Comparison of ENCODE assay signal across 9 cellular contexts in the genomic region with DNA sequence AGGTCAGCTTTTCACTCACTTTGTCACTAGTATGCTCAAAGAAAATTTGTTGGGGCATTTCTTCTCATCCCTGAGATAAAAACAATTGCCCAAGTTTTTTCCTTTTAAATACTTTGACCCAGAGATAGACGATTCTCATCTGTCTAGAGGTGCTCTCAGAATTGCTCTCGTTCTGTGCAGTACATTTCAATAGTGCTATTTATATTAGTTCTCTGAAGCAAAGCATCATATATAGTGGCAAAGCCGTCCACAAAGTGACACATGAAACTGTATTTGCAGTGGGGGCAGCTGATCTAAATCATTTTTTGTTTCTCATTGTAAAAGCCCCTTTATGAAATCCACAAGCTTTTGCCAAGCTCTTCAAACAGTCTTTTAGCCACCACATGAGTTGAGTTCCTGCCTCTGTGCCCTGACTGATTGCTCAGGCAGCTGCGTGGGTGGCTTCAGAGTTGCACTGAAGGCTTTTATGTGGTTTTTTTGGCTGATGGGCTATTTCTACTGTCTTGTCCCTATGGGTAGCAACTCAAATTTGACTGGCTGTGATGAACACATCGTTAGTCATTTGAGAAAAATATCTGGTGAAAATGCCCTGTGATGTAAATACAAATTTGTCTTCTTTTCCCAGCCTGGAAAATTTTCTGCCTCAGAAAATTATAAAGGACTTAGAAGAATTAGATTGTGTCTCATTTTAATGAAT.
DNase-seq lines count a peak whose midpoint lies in the region; ATAC-seq, FAIRE-seq and TF ChIP-seq lines count a peak whose summit lies in the region.
"Had no signal": no experiment of that assay in that cellular context is flagged by ENCODE, and none has a peak within 500 bp of the region (broad histone marks: within the 10 kb centered on the region; RNA-seq: fewer than 3 reads in every experiment).

No MANE protein-coding gene starts in this region.

- no peak for TF ChIP-seq EP300 in tibial nerve (IDR thresholded peaks at IDR 0.05)

- BruUV-seq in A673 (replicated peaks; lab: Mats Ljungman, UMichigan) = no TSS peak

- WGBS in tibial nerve, 2 donors = 15 to 22% methylated on average over 5 of the region's 5 CpGs

- DNase-seq in A673 (ENCODE audit: low spot score) = peak; percentile 18
- peak; percentile 16 for DNase-seq in activated CD8-positive, alpha-beta memory T cell treated with anti-CD3 and anti-CD28 coated beads, Interleukin-2, amount 50 U/mL, for 1 hour (ENCODE audit: extremely low read depth)
- DNase-seq in kidney tubule cell (ENCODE audit: low spot score) = peak; percentile 79
- no peak for DNase-seq in H7
- no peak for DNase-seq in frontal cortex (ENCODE audit: low spot score in 2 of 2)
- DNase-seq in tibial nerve (ENCODE audit: low spot score in 2 of 2) = no peak

- TF ChIP-seq POLR2A in tibial nerve (IDR thresholded peaks at IDR 0.05) = no peak

- intact Hi-C loops in A673 (cut with micrococcal nuclease; ENCODE audit: unreplicated experiment) = no loop called here

- POLR2A ChIA-PET in A673 (lab: Charles Lee; ENCODE audit: low non-redundant PET) = no interaction called here

- H3K4me3 ChIP-seq in A673 (ENCODE audit: low read depth, low read length, poor library complexity, severe bottlenecking) = no peak overlapping the region
- H3K4me3 ChIP-seq in H7 (ENCODE audit: insufficient read depth, low read depth, low read length) = no peak overlapping the region
- H3K4me3 ChIP-seq in tibial nerve = no peak overlapping the region
- H3K4me3 ChIP-seq: cardiac muscle cell had no signal

- H3K27ac ChIP-seq in A673 (ENCODE audit: low read depth, low read length, poor library complexity, severe bottlenecking) (no peak overlapping the region), tibial nerve (no peak overlapping the region)
- H3K27ac ChIP-seq: cardiac muscle cell had no signal

- CTCF ChIA-PET in A673 (lab: Charles Lee) = no interaction called here

- no peaks in the 10 kb centered on the region for H3K4me1 ChIP-seq in A673 (ENCODE audit: insufficient read depth, low read length, poor library complexity, severe bottlenecking)
- peaks cover 0 to 16% (median 3%) of the 10 kb centered on the region in 4 donors for H3K4me1 ChIP-seq in tibial nerve

- ATAC-seq in GM19452 (IDR thresholded peaks at IDR 0.05; ENCODE audit: unreplicated experiment) (peak; percentile 87), HG03520 (IDR thresholded peaks at IDR 0.05; ENCODE audit: unreplicated experiment) (peak; percentile 94)

- TF ChIP-seq CTCF in A673 (conservative IDR thresholded peaks at IDR 0.05; ENCODE audit: low read depth, low read length) (no peak), tibial nerve (IDR thresholded peaks at IDR 0.05) (no peak)

- H3K27me3 ChIP-seq in A673 (replicated peaks; ENCODE audit: insufficient read depth, low read depth, low read length, poor library complexity) (no peaks in the 10 kb centered on the region), H7 (ENCODE audit: control insufficient read depth, insufficient read depth, low read length) (no peaks in the 10 kb centered on the region), tibial nerve (no peaks in the 10 kb centered on the region)
- H3K27me3 ChIP-seq: cardiac muscle cell had no signal

- H3K9me3 ChIP-seq in A673 (ENCODE audit: low read depth, low read length, poor library complexity, severe bottlenecking) = no peaks in the 10 kb centered on the region
- no peaks in the 10 kb centered on the region for H3K9me3 ChIP-seq in tibial nerve

- no peak for FAIRE-seq in frontal cortex (lab: Jason Lieb, UNC)

- no peaks in the 10 kb centered on the region for H3K36me3 ChIP-seq in A673 (ENCODE audit: insufficient read depth, low read length, poor library complexity, severe bottlenecking)
- no peaks in the 10 kb centered on the region for H3K36me3 ChIP-seq in H7 (replicated peaks; ENCODE audit: control insufficient read depth, insufficient read depth, low read length)
- H3K36me3 ChIP-seq in tibial nerve = no peaks in the 10 kb centered on the region
- H3K36me3 ChIP-seq: cardiac muscle cell had no signal

Comparison
In these comparisons a context has a peak if more than half of its experiments do, and no peak if none do; other contexts are left out.
1. DNase-seq: peak in A673 (single experiment), activated CD8-positive, alpha-beta memory T cell treated with anti-CD3 and anti-CD28 coated beads, Interleukin-2, amount 50 U/mL, for 1 hour (single experiment) and kidney tubule cell (single experiment); none in H7 (single experiment), frontal cortex (0 of 2) and tibial nerve (0 of 2).